8 cellular contexts compared by ENCODE assay signal in the genomic region with DNA sequence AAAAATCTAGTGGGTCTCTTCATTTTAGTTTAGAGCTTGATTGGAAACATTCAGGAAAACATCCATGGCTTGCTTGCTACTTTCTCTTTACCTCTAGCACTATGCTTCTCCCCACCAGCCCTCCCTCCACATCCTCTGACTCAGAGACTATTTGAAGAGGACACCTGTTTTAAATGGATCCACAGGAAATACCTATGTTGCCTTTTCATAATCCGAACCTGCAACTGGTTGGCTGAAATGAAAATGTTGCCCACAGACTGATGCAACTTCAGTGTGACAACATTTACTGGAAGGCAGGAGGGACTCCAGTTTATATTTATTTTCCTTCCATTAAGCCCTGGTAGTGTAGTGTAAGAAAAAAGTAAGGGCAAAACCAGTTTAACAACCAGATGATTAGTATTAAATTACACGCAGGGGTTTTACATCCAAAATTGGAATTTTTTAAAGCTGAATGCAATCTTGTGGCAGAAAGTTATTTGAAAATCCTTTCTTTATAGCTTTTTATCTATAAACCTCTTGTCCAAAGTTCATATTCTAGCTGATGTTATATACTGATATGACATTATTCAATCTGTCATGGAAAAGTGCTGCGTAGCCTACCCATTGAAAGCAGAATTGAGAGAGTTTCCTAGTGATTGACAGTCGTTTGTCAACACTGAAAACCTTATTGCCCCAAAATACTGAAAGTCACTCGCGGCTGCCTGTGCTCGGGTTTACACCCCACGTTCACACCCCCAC. TPM values are rescaled to one million over a fixed set of nuclear protein-coding genes. Genes with fewer than 3 reads are reported as not detected.
DNase-seq lines count a peak whose midpoint lies in the region; TF ChIP-seq lines count a peak whose summit lies in the region.

No MANE protein-coding gene starts in this region.

- H3K4ac ChIP-seq in mesendoderm (ENCODE audit: low read depth, low read length): no peak overlapping the region

- peak overlapping the region; percentile 70 for H3K9ac ChIP-seq in mesendoderm (ENCODE audit: low read length)

- no peaks in the 10 kb centered on the region for H3K79me1 ChIP-seq in mesendoderm (ENCODE audit: low read length)

- H3K56ac ChIP-seq in mesendoderm (ENCODE audit: low read length): peak overlapping the region; percentile 89

- H2BK5ac ChIP-seq in mesendoderm (ENCODE audit: low read length): no peak overlapping the region

- no peak for TF ChIP-seq CTCF in dorsolateral prefrontal cortex (IDR thresholded peaks at IDR 0.05 in 54 of 56, conservative IDR thresholded peaks at IDR 0.05 in 2 of 56; ENCODE audit: low read depth in 1 of 56, partially characterized antibody in 56 of 56)
- no peak for TF ChIP-seq CTCF in testis (IDR thresholded peaks at IDR 0.05)

- H3K4me2 ChIP-seq in mesendoderm (ENCODE audit: low read length): peak overlapping the region; percentile 90

- H3K18ac ChIP-seq in mesendoderm (ENCODE audit: low read length): no peak overlapping the region

- DNase-seq in EL (peak; percentile 51), HK-2 (ENCODE audit: unreplicated experiment) (peak; percentile 45), SW480 (ENCODE audit: low spot score) (peak; percentile 94), dorsolateral prefrontal cortex (no peak), mesendoderm (peak; percentile 55), testis (no peak), OCI-M2 (lab: John Stamatoyannopoulos, UW; ENCODE audit: unreplicated experiment) (no peak), GM19240 (ENCODE audit: insufficient read length, low spot score) (no peak)

- H3K4me3 ChIP-seq in dorsolateral prefrontal cortex: peak overlapping the region; percentile 61 to 99 (median 89)
- H3K4me3 ChIP-seq in mesendoderm (ENCODE audit: low read length): peak overlapping the region; percentile 73
- peak overlapping the region; percentile 86 to 96 for H3K4me3 ChIP-seq in testis

- H3K36me3 ChIP-seq in mesendoderm (ENCODE audit: control insufficient read depth, insufficient read depth, low read length) (no peaks in the 10 kb centered on the region), testis (ENCODE audit: low read depth, missing control alignments) (no peaks in the 10 kb centered on the region)

- H3K27ac ChIP-seq in dorsolateral prefrontal cortex (peak overlapping the region; percentile 81 to 98 (median 92)), mesendoderm (ENCODE audit: low read depth, low read length) (no peak overlapping the region), testis (peak overlapping the region; percentile 91 to 95)

- no peak overlapping the region for H4K8ac ChIP-seq in mesendoderm (ENCODE audit: low read depth, low read length)

- TF ChIP-seq POLR2A in testis (IDR thresholded peaks at IDR 0.05): no peak

- no peak overlapping the region for H2BK120ac ChIP-seq in mesendoderm (ENCODE audit: low read depth, low read length)

- no peak overlapping the region for H2BK15ac ChIP-seq in mesendoderm (replicated peaks; ENCODE audit: low read depth)

- WGBS in mesendoderm (ENCODE audit: extremely low coverage, insufficient coverage, low lambda C conversion rate): no CpG with 5 or more reads among the region's 8 CpGs
- 6 to 7% methylated on average over 8 of the region's 8 CpGs for WGBS in testis, 2 donors

- no peak overlapping the region for H2AK5ac ChIP-seq in mesendoderm (ENCODE audit: low read length)

- no peaks in the 10 kb centered on the region for H3K27me3 ChIP-seq in dorsolateral prefrontal cortex
- H3K27me3 ChIP-seq in mesendoderm (ENCODE audit: insufficient read depth, low read length, poor library complexity): no peaks in the 10 kb centered on the region
- no peaks in the 10 kb centered on the region for H3K27me3 ChIP-seq in testis

- H3K79me2 ChIP-seq in mesendoderm (ENCODE audit: control insufficient read depth, insufficient read depth, low read length): no peaks in the 10 kb centered on the region

- H3K4me1 ChIP-seq in mesendoderm (ENCODE audit: control insufficient read depth, low read depth, low read length) (no peaks in the 10 kb centered on the region), testis (peaks cover 10% of the 10 kb centered on the region)

- intact Hi-C loops in dorsolateral prefrontal cortex (cut with DNase I): loop anchor here (2.0 to 10.0 kb wide), 3 partner anchors 112 to 365 kb away; partner anchors contain the start of gene HIVEP2 (in 1 of the 2)
- intact Hi-C loops in testis (cut with DNase I; ENCODE audit: low total_unique reads): no loop called here

- no peak overlapping the region for H4K5ac ChIP-seq in mesendoderm (ENCODE audit: low read length)

- no peaks in the 10 kb centered on the region for H3K9me3 ChIP-seq in testis

- H3K23ac ChIP-seq in mesendoderm (ENCODE audit: low read length): no peak overlapping the region

RNA-seq across cellular contexts. Expression of gene AIG1, which starts 0.9 kb away (rescaled TPM):
- total RNA-seq in dorsolateral prefrontal cortex (10 to 100 TPM; 39.6 to 81.0 (median 63.9) TPM), testis (10 to 100 TPM; 50.7 to 57.9 TPM)
- 26.0 TPM for polyA plus RNA-seq in mesendoderm (2013, experiment 1 of 2)
- polyA plus RNA-seq in mesendoderm (2013, experiment 2 of 2): 24.7 TPM
- 39.6 TPM for polyA plus RNA-seq in testis (ENCODE audit: insufficient read depth, low read depth, low replicate concordance)

Comparison
In these comparisons a context has a peak if more than half of its experiments do, and no peak if none do; other contexts are left out.
1. DNase-seq: peak in EL (single experiment), HK-2 (single experiment), SW480 (single experiment) and mesendoderm (single experiment); none in dorsolateral prefrontal cortex (0 of 10), testis (single experiment), OCI-M2 (single experiment) and GM19240 (single experiment).
2. Peak in every context shown above with its lines, with median percentiles within 50 percentile points of each other: H3K4me3 ChIP-seq.